Comparison of ENCODE assay signal across 9 cellular contexts in the genomic region with DNA sequence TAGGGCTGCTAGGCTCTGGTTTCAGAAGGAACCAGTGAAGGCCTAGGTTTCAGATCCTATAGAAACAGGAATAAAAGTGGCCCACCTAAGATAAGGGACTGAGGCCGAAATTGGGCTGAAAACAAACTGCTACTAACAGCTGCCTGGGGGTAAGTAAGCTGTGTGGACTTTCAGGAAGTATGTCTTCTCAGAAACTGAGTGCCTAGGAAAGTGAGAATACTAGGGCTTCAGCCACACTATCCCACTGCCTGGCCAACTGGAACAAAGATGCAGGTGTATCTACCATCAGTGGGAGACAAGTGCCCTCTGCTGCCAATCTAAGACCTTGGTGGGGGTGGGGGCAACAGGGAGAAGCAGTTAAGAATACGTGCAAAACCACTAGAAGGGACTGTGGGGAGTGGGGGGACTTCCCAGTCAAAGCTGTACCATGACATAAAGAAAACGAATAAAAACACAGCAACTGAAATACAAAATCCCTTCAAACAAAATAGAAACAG.
DNase-seq lines count a peak whose midpoint lies in the region; ATAC-seq, FAIRE-seq and TF ChIP-seq lines count a peak whose summit lies in the region.
"Had no signal": no experiment of that assay in that cellular context is flagged by ENCODE, and none has a peak within 500 bp of the region (broad histone marks: within the 10 kb centered on the region; RNA-seq: fewer than 3 reads in every experiment).

No MANE protein-coding gene starts in this region.

- H3K36me3 Mint-ChIP-seq in CD14-positive monocyte, result peaks cover 2 to 18% of the 10 kb centered on the region in 2 donors
- no peaks in the 10 kb centered on the region for H3K36me3 Mint-ChIP-seq in MCF 10A (ENCODE audit: insufficient read depth, unreplicated experiment)

- H3K27me3 Mint-ChIP-seq in CD14-positive monocyte (ENCODE audit: low read depth in 3 of 3) (no peaks in the 10 kb centered on the region), MCF 10A (ENCODE audit: insufficient read depth, unreplicated experiment) (no peaks in the 10 kb centered on the region)

- no TSS peak for BruUV-seq in MCF 10A (replicated peaks; lab: Mats Ljungman, UMichigan)

- 68 to 88% (median 72%) methylated on average over 3 of the region's 3 CpGs for WGBS in small intestine, 3 donors

- H3K4me1 ChIP-seq in small intestine (ENCODE audit: control insufficient read depth in 2 of 2, insufficient read depth in 1 of 2, low read depth in 1 of 2, low read length in 1 of 2), result peaks cover 0 to 14% of the 10 kb centered on the region in 2 donors

- H3K27ac Mint-ChIP-seq in CD14-positive monocyte, result peak overlapping the region; percentile 25 to 82 (median 75)
- no peak overlapping the region for H3K27ac Mint-ChIP-seq in MCF 10A (ENCODE audit: low read depth, unreplicated experiment)

- peaks cover 68% of the 10 kb centered on the region for H3K4me1 Mint-ChIP-seq in CD14-positive monocyte
- H3K4me1 Mint-ChIP-seq in MCF 10A (ENCODE audit: insufficient read depth, unreplicated experiment), result peaks cover 5% of the 10 kb centered on the region

- FAIRE-seq in small intestine (lab: Jason Lieb, UNC), result no peak

- H3K27ac ChIP-seq in small intestine (ENCODE audit: low read depth in 1 of 2, low read length in 1 of 2), result peak overlapping the region in 1 of 2 donors; percentile 52
- H3K27ac ChIP-seq: pancreas had no signal

- intact Hi-C loops in CD14-positive monocyte (cut with micrococcal nuclease), result no loop called here
- intact Hi-C loops in MCF 10A (cut with micrococcal nuclease), result no loop called here

- H3K9me3 Mint-ChIP-seq in CD14-positive monocyte (no peaks in the 10 kb centered on the region), MCF 10A (ENCODE audit: unreplicated experiment) (no peaks in the 10 kb centered on the region)

- H3K4me3 Mint-ChIP-seq in CD14-positive monocyte (no peak overlapping the region), MCF 10A (ENCODE audit: unreplicated experiment) (no peak overlapping the region)

- POLR2A ChIA-PET in MCF 10A (lab: Yijun Ruan, JAX), result interaction anchor here (1.4 to 2.3 kb wide), 2 partner anchors 8 to 9 kb away, joined by 3 to 7 read pairs; no protein-coding TSS in a partner anchor

- DNase-seq in CD14-positive monocyte (ENCODE audit: low spot score) (no peak), MCF 10A (ENCODE audit: unreplicated experiment) (no peak), small intestine (no peak), NCI-H82 treated with DMSO at 0.1 percent for 48 hours (lab: John Stamatoyannopoulos, UW; ENCODE audit: unreplicated experiment) (no peak)
- peak; percentile 56 for DNase-seq in activated CD8-positive, alpha-beta memory T cell treated with anti-CD3 and anti-CD28 coated beads, Interleukin-2, amount 50 U/mL, for 4 hours
- peak; percentile 30 to 50 for DNase-seq in stimulated activated CD4-positive, alpha-beta T cell treated with anti-CD3 and anti-CD28 coated beads, Interleukin-1b, Interleukin-23, amount 100 ng/mL, for 4 hours (ENCODE audit: low read depth in 2 of 2)
- DNase-seq: pancreas had no signal

- H3K27me3 ChIP-seq in small intestine (ENCODE audit: control insufficient read depth in 2 of 2, insufficient read depth in 2 of 2, low read length in 2 of 2), result no peaks in the 10 kb centered on the region
- H3K27me3 ChIP-seq: pancreas had no signal

- CTCF ChIA-PET in MCF 10A (lab: Yijun Ruan, JAX), result interaction anchor here (0.6 to 1.2 kb wide), 2 partner anchors 17 to 88 kb away, joined by 3 read pairs; no protein-coding TSS in a partner anchor

- ATAC-seq in GM19467 (IDR thresholded peaks at IDR 0.05; ENCODE audit: unreplicated experiment), result peak; percentile 81
- peak; percentile 75 for ATAC-seq in HG03520 (IDR thresholded peaks at IDR 0.05; ENCODE audit: unreplicated experiment)

- H3K36me3 ChIP-seq in small intestine (ENCODE audit: control insufficient read depth in 2 of 2, insufficient read depth in 2 of 2, low read length in 2 of 2), result no peaks in the 10 kb centered on the region
- H3K36me3 ChIP-seq: pancreas had no signal

- no peak overlapping the region for H3K4me3 ChIP-seq in small intestine (ENCODE audit: low read depth in 1 of 2, low read length in 2 of 2)
- H3K4me3 ChIP-seq: pancreas had no signal

- H3K9me3 ChIP-seq in small intestine (ENCODE audit: control insufficient read depth, low read depth), result no peaks in the 10 kb centered on the region
- H3K9me3 ChIP-seq: pancreas had no signal

- no peak for TF ChIP-seq CTCF in CD14-positive monocyte (IDR thresholded peaks at IDR 0.05)
- TF ChIP-seq CTCF in MCF 10A (IDR thresholded peaks at IDR 0.05; ENCODE audit: unreplicated experiment), result no peak

Comparison
In these comparisons a context has a peak if more than half of its experiments do, and no peak if none do; other contexts are left out.
1. DNase-seq: peak in activated CD8-positive, alpha-beta memory T cell treated with anti-CD3 and anti-CD28 coated beads, Interleukin-2, amount 50 U/mL, for 4 hours (single experiment) and stimulated activated CD4-positive, alpha-beta T cell treated with anti-CD3 and anti-CD28 coated beads, Interleukin-1b, Interleukin-23, amount 100 ng/mL, for 4 hours (2 of 2); none in CD14-positive monocyte (single experiment), MCF 10A (single experiment), small intestine (single experiment) and NCI-H82 treated with DMSO at 0.1 percent for 48 hours (single experiment).